ENCODE assay signal across 1 cellular context in genomic region chr9:88996046-88997005, GRCh38.
A peak's percentile ranks its signal among the peaks of the same experiment; 100 is the strongest.
TF ChIP-seq lines count a peak whose summit lies in the region.

No MANE protein-coding gene starts in this region.

TF ChIP-seq in endothelial cell of umbilical vein, 7 proteins besides CTCF, POLR2A, EP300 and RAD21:
- TF ChIP-seq MAX (IDR thresholded peaks at IDR 0.05; ENCODE audit: insufficient read depth, insufficient read length): no peak
- peak; percentile 30 for TF ChIP-seq FOS (IDR thresholded peaks at IDR 0.05; ENCODE audit: borderline replicate concordance, insufficient read depth, low read length)
TF ChIP-seq in endothelial cell of umbilical vein: peak in this region for 1.
